17 cellular contexts compared by ENCODE assay signal in the genomic region with DNA sequence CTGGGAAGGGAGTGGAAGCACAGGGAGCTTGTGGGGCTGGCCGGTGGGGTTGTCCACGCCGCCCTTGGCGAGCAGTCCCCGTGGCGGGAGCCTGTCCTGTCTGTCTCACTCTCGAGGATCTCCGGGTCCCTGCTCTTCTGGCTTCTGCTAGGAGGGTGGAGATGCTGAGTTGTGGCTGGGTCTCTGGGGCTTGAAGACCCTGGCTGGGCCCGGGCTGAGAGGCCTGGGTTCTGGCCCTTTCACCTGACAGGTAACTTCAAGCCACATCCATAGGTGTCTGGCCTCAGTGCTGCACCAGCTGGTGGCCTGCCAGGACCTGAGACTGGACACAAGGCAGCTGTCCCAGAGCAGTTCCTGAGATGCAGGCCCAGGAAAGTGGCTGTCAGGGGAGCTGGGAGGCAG. TPM values are rescaled to one million over a fixed set of nuclear protein-coding genes. Genes with fewer than 3 reads are reported as not detected.
A peak's percentile ranks its signal among the peaks of the same experiment; 100 is the strongest.
DNase-seq lines count a peak whose midpoint lies in the region; ATAC-seq and TF ChIP-seq lines count a peak whose summit lies in the region.
"Had no signal": no experiment of that assay in that cellular context is flagged by ENCODE, and none has a peak within 500 bp of the region (broad histone marks: within the 10 kb centered on the region; RNA-seq: fewer than 3 reads in every experiment).

No MANE protein-coding gene starts in this region.

- H3F3A ChIP-seq in Loucy (ENCODE audit: low read depth), result no peaks in the 10 kb centered on the region; the same call in 1 of the 2 replicates

- no peaks in the 10 kb centered on the region for H3K9me3 ChIP-seq in Loucy (ENCODE audit: insufficient read depth, low read depth, low read length)
- H3K9me3 ChIP-seq: Caco-2, Peyer's patch had no signal

- no peaks in the 10 kb centered on the region for H3K27me3 Mint-ChIP-seq in natural killer cell (ENCODE audit: low read depth in 2 of 2)
- H3K27me3 Mint-ChIP-seq in natural killer cell treated with Interleukin-12 subunit alpha and Interleukin-12 subunit beta and Interleukin-15 and Interleukin-18, amount 100 ng/mL, for 72 hours, result no peaks in the 10 kb centered on the region
- H3K27me3 Mint-ChIP-seq in central memory CD8-positive, alpha-beta T cell, result no peaks in the 10 kb centered on the region

- H3K27ac Mint-ChIP-seq in natural killer cell, result peak overlapping the region in 1 of 2 donors; percentile 48
- H3K27ac Mint-ChIP-seq in natural killer cell treated with Interleukin-12 subunit alpha and Interleukin-12 subunit beta and Interleukin-15 and Interleukin-18, amount 100 ng/mL, for 72 hours, result no peak overlapping the region
- no peak overlapping the region for H3K27ac Mint-ChIP-seq in central memory CD8-positive, alpha-beta T cell (ENCODE audit: low read depth)

- no peaks in the 10 kb centered on the region for H3K9me2 ChIP-seq in Loucy (replicated peaks; ENCODE audit: low read depth, low read length)

- no peaks in the 10 kb centered on the region for H3K9me3 Mint-ChIP-seq in natural killer cell
- H3K9me3 Mint-ChIP-seq in natural killer cell treated with Interleukin-12 subunit alpha and Interleukin-12 subunit beta and Interleukin-15 and Interleukin-18, amount 100 ng/mL, for 72 hours, result no peaks in the 10 kb centered on the region
- no peaks in the 10 kb centered on the region for H3K9me3 Mint-ChIP-seq in central memory CD8-positive, alpha-beta T cell
- H3K9me3 Mint-ChIP-seq: CD14-positive monocyte had no signal

- peaks cover 25% of the 10 kb centered on the region; the same call in 1 of the 2 replicates for H3K36me3 ChIP-seq in Loucy (ENCODE audit: insufficient read depth, low read length)

- H4K20me1 ChIP-seq in Loucy (ENCODE audit: insufficient read depth, low read length, poor library complexity, severe bottlenecking), result no peaks in the 10 kb centered on the region

- peaks cover 30 to 43% of the 10 kb centered on the region in 2 donors for H3K4me1 Mint-ChIP-seq in natural killer cell
- H3K4me1 Mint-ChIP-seq in natural killer cell treated with Interleukin-12 subunit alpha and Interleukin-12 subunit beta and Interleukin-15 and Interleukin-18, amount 100 ng/mL, for 72 hours (ENCODE audit: low read depth in 2 of 2), result peaks cover 19 to 39% of the 10 kb centered on the region in 2 donors
- H3K4me1 Mint-ChIP-seq in central memory CD8-positive, alpha-beta T cell, result peaks cover 39% of the 10 kb centered on the region

- H3K9ac ChIP-seq in Loucy (ENCODE audit: low read depth, low read length, poor library complexity, severe bottlenecking), result peak overlapping the region; percentile 70

- ATAC-seq in natural killer cell (no peak), GM19467 (IDR thresholded peaks at IDR 0.05; ENCODE audit: unreplicated experiment) (no peak)
- no peak for ATAC-seq in natural killer cell treated with Interleukin-12 subunit alpha and Interleukin-12 subunit beta and Interleukin-15 and Interleukin-18, amount 100 ng/mL, for 72 hours
- ATAC-seq in central memory CD8-positive, alpha-beta T cell (replicated peaks; ENCODE audit: extremely low read depth, poor library complexity, severe bottlenecking), result no peak

- H2AFZ ChIP-seq in Loucy (ENCODE audit: low read length), result no peak overlapping the region

- no peaks in the 10 kb centered on the region for H3K36me3 Mint-ChIP-seq in natural killer cell
- H3K36me3 Mint-ChIP-seq in natural killer cell treated with Interleukin-12 subunit alpha and Interleukin-12 subunit beta and Interleukin-15 and Interleukin-18, amount 100 ng/mL, for 72 hours, result no peaks in the 10 kb centered on the region
- H3K36me3 Mint-ChIP-seq in central memory CD8-positive, alpha-beta T cell (ENCODE audit: insufficient read depth), result peaks cover 17% of the 10 kb centered on the region

- H3K4me1 ChIP-seq in Loucy (ENCODE audit: insufficient read depth, low read length, poor library complexity, severe bottlenecking), result peaks cover 74% of the 10 kb centered on the region
- H3K4me1 ChIP-seq: Caco-2 had no signal

- no peak overlapping the region for H3K4me3 ChIP-seq in Loucy (ENCODE audit: low read length, poor library complexity, severe bottlenecking)

- intact Hi-C loops in natural killer cell (cut with micrococcal nuclease), result no loop called here

- DNase-seq in natural killer cell (no peak), retina (no peak)
- DNase-seq in natural killer cell treated with Interleukin-12 subunit alpha and Interleukin-12 subunit beta and Interleukin-15 and Interleukin-18, amount 100 ng/mL, for 72 hours (ENCODE audit: low spot score), result no peak
- DNase-seq in central memory CD8-positive, alpha-beta T cell (ENCODE audit: low spot score in 2 of 2), result no peak
- no peak for DNase-seq in activated CD4-positive, alpha-beta T cell treated with anti-CD3 and anti-CD28 coated beads for 1 hour
- DNase-seq: Caco-2, GF-D8, NCI-H1105 treated with DMSO at 0.1 percent for 48 hours, NCI-H1694, NCI-H2081 treated with DMSO at 0.1 percent for 48 hours, NCI-H446 treated with DMSO at 0.1 percent for 48 hours, NCI-H69, Right ventricle myocardium superior had no signal

- peak overlapping the region; percentile 75 for H3K4me3 Mint-ChIP-seq in natural killer cell
- H3K4me3 Mint-ChIP-seq in natural killer cell treated with Interleukin-12 subunit alpha and Interleukin-12 subunit beta and Interleukin-15 and Interleukin-18, amount 100 ng/mL, for 72 hours, result no peak overlapping the region
- peak overlapping the region; percentile 75 for H3K4me3 Mint-ChIP-seq in central memory CD8-positive, alpha-beta T cell
- H3K4me3 Mint-ChIP-seq: CD14-positive monocyte had no signal

- H3K27me3 ChIP-seq in Loucy (ENCODE audit: insufficient read depth, low read length, poor library complexity, severe bottlenecking), result no peaks in the 10 kb centered on the region
- H3K27me3 ChIP-seq: Peyer's patch had no signal

- no peak for TF ChIP-seq CTCF in natural killer cell (IDR thresholded peaks at IDR 0.05)
- TF ChIP-seq CTCF in Loucy (conservative IDR thresholded peaks at IDR 0.05; ENCODE audit: low read length), result peak; percentile 20; the same call in 1 of the 2 replicates

- H3K4me2 ChIP-seq in Loucy (ENCODE audit: low read depth, low read length, poor library complexity, severe bottlenecking), result peak overlapping the region; percentile 52

- no peaks in the 10 kb centered on the region for H3K79me2 ChIP-seq in Loucy (ENCODE audit: insufficient read depth, low read length)

RNA-seq across cellular contexts. Expression of gene PRMT7, which starts 46.7 kb away (rescaled TPM):
- 10 to 100 TPM; 60.7 to 84.7 (median 68.2) TPM for total RNA-seq in natural killer cell
- total RNA-seq in natural killer cell treated with Interleukin-12 subunit alpha and Interleukin-12 subunit beta and Interleukin-15 and Interleukin-18, amount 100 ng/mL, for 72 hours, result 10 to 100 TPM; 45.7 to 90.9 TPM

RNA-seq across cellular contexts. Expression of gene SLC7A6OS, which starts 46.8 kb away (rescaled TPM):
- 10 to 100 TPM; 46.3 to 57.3 (median 56.1) TPM for total RNA-seq in natural killer cell
- 10 to 100 TPM; 25.8 to 27.9 TPM for total RNA-seq in natural killer cell treated with Interleukin-12 subunit alpha and Interleukin-12 subunit beta and Interleukin-15 and Interleukin-18, amount 100 ng/mL, for 72 hours
